ENCODE assay signal across 1 cellular context in the genomic region with DNA sequence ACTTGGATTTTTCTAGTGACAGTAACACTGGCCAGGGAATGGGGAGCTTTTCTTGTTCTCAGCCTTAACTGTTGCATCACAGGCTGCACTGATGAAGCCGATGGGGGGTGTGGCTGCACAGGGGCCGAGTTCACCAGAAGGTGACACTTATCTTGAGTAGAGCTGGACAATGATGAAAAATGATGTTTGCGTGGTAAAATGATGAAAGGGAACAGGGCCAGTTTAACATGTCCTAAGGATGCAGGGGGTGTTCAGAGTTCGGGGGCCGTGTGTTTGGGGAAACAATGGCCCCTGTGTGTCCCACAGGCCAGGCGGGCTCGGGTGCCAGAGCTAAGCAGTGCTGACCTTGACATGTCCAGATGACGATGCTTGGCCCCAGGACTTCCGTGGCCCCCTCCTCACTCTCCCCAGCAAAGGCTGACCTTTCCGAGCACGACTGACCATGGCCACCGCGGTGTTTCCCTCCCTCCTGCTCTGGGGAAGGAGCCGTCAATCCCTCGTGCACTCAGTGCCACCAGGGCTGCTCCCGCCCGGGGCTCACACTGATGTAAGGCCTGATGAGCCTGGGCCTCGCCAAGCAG.
TF ChIP-seq lines count a peak whose summit lies in the region.

No MANE protein-coding gene starts in this region.

TF ChIP-seq in HepG2, 621 proteins besides CTCF, POLR2A, EP300 and RAD21 (continued from another document and continues in another):
- TF ChIP-seq, protein P1, sequence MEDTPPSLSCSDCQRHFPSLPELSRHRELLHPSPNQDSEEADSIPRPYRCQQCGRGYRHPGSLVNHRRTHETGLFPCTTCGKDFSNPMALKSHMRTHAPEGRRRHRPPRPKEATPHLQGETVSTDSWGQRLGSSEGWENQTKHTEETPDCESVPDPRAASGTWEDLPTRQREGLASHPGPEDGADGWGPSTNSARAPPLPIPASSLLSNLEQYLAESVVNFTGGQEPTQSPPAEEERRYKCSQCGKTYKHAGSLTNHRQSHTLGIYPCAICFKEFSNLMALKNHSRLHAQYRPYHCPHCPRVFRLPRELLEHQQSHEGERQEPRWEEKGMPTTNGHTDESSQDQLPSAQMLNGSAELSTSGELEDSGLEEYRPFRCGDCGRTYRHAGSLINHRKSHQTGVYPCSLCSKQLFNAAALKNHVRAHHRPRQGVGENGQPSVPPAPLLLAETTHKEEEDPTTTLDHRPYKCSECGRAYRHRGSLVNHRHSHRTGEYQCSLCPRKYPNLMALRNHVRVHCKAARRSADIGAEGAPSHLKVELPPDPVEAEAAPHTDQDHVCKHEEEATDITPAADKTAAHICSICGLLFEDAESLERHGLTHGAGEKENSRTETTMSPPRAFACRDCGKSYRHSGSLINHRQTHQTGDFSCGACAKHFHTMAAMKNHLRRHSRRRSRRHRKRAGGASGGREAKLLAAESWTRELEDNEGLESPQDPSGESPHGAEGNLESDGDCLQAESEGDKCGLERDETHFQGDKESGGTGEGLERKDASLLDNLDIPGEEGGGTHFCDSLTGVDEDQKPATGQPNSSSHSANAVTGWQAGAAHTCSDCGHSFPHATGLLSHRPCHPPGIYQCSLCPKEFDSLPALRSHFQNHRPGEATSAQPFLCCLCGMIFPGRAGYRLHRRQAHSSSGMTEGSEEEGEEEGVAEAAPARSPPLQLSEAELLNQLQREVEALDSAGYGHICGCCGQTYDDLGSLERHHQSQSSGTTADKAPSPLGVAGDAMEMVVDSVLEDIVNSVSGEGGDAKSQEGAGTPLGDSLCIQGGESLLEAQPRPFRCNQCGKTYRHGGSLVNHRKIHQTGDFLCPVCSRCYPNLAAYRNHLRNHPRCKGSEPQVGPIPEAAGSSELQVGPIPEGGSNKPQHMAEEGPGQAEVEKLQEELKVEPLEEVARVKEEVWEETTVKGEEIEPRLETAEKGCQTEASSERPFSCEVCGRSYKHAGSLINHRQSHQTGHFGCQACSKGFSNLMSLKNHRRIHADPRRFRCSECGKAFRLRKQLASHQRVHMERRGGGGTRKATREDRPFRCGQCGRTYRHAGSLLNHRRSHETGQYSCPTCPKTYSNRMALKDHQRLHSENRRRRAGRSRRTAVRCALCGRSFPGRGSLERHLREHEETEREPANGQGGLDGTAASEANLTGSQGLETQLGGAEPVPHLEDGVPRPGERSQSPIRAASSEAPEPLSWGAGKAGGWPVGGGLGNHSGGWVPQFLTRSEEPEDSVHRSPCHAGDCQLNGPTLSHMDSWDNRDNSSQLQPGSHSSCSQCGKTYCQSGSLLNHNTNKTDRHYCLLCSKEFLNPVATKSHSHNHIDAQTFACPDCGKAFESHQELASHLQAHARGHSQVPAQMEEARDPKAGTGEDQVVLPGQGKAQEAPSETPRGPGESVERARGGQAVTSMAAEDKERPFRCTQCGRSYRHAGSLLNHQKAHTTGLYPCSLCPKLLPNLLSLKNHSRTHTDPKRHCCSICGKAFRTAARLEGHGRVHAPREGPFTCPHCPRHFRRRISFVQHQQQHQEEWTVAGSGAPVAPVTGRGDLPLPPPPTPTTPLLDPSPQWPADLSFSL (CRISPR knock-in tag; IDR thresholded peaks at IDR 0.05): no peak
- TF ChIP-seq ZNF326 (CRISPR knock-in tag; IDR thresholded peaks at IDR 0.05; ENCODE audit: borderline replicate concordance) (no peak), UBTF (CRISPR knock-in tag; IDR thresholded peaks at IDR 0.05) (peak; percentile 82), ELF3 (CRISPR knock-in tag; IDR thresholded peaks at IDR 0.05) (no peak), BCL6 (CRISPR knock-in tag; IDR thresholded peaks at IDR 0.05) (peak; percentile 76), ZMYM4 (CRISPR knock-in tag; IDR thresholded peaks at IDR 0.05) (peak; percentile 72), ZNF281 (CRISPR knock-in tag; IDR thresholded peaks at IDR 0.05; ENCODE audit: borderline replicate concordance) (peak; percentile 58; the same call in 1 of the 2 replicates), IRF9 (CRISPR knock-in tag; IDR thresholded peaks at IDR 0.05; ENCODE audit: borderline replicate concordance) (no peak), ZBTB3 (CRISPR knock-in tag; IDR thresholded peaks at IDR 0.05; ENCODE audit: borderline replicate concordance, low read depth) (no peak), ZBTB34 (CRISPR knock-in tag; IDR thresholded peaks at IDR 0.05) (0 out of 2 replicates have a peak, but pooled peaks have one; percentile 40), RXRA (CRISPR knock-in tag; IDR thresholded peaks at IDR 0.05) (peak; percentile 98), ZNF407 (CRISPR knock-in tag; IDR thresholded peaks at IDR 0.05; ENCODE audit: not compliant biosample characterization) (no peak), ZNF280D (CRISPR knock-in tag; IDR thresholded peaks at IDR 0.05) (peak; percentile 75; the same call in 1 of the 2 replicates), KDM2A (CRISPR knock-in tag; IDR thresholded peaks at IDR 0.05; ENCODE audit: borderline replicate concordance, low read depth) (peak; percentile 65; the same call in 1 of the 2 replicates)
- TF ChIP-seq, protein P2, sequence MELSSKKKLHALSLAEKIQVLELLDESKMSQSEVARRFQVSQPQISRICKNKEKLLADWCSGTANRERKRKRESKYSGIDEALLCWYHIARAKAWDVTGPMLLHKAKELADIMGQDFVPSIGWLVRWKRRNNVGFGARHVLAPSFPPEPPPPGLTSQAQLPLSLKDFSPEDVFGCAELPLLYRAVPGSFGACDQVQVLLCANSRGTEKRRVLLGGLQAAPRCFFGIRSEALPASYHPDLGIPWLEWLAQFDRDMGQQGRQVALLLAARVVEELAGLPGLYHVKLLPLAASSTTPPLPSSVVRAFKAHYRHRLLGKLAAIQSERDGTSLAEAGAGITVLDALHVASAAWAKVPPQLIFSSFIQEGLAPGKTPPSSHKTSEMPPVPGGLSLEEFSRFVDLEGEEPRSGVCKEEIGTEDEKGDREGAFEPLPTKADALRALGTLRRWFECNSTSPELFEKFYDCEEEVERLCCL (CRISPR knock-in tag; IDR thresholded peaks at IDR 0.05; ENCODE audit: borderline replicate concordance): no peak
